1 cellular context compared by ENCODE assay signal in genomic region chr11:102452461-102453285, GRCh38.
TF ChIP-seq lines count a peak whose summit lies in the region.

TMEM123 (minus strand) TSS chr11:102452765; CDS start chr11:102452623, 142 bp downstream.

TF ChIP-seq in HepG2, 621 proteins besides CTCF, POLR2A, EP300 and RAD21 (continued from another document and continues in another):
- peak; percentile 38 for TF ChIP-seq AHDC1 (CRISPR knock-in tag; IDR thresholded peaks at IDR 0.05; ENCODE audit: borderline replicate concordance)
- TF ChIP-seq ZNF160 (CRISPR knock-in tag; IDR thresholded peaks at IDR 0.05) = 0 out of 2 replicates have a peak, but pooled peaks have one; percentile 32
- no peak; the same call in 1 of the 2 replicates for TF ChIP-seq THAP8 (CRISPR knock-in tag; IDR thresholded peaks at IDR 0.05; ENCODE audit: borderline replicate concordance)
- peak; percentile 16; the same call in 1 of the 2 replicates for TF ChIP-seq ZNF121 (CRISPR knock-in tag; IDR thresholded peaks at IDR 0.05)
- TF ChIP-seq ZNF572 (CRISPR knock-in tag; IDR thresholded peaks at IDR 0.05) = no peak
- peak; percentile 43; the same call in 1 of the 2 replicates for TF ChIP-seq RXRA (CRISPR knock-in tag; IDR thresholded peaks at IDR 0.05)
- TF ChIP-seq ZBTB26 (CRISPR knock-in tag; IDR thresholded peaks at IDR 0.05; ENCODE audit: borderline replicate concordance) = peak; percentile 69; the same call in 1 of the 2 replicates
- TF ChIP-seq ZNF609 (CRISPR knock-in tag; IDR thresholded peaks at IDR 0.05; ENCODE audit: borderline replicate concordance) = peak; percentile 67
- no peak for TF ChIP-seq HOXD1 (CRISPR knock-in tag; IDR thresholded peaks at IDR 0.05)
- no peak for TF ChIP-seq ZNF367 (CRISPR knock-in tag; IDR thresholded peaks at IDR 0.05; ENCODE audit: borderline replicate concordance)
- no peak for TF ChIP-seq SIX4 (CRISPR knock-in tag; IDR thresholded peaks at IDR 0.05)
- TF ChIP-seq GMEB1 (CRISPR knock-in tag; IDR thresholded peaks at IDR 0.05; ENCODE audit: borderline replicate concordance) = peak; percentile 46; the same call in 1 of the 2 replicates
- TF ChIP-seq DRAP1 (CRISPR knock-in tag; IDR thresholded peaks at IDR 0.05) = peak; percentile 51; the same call in 1 of the 2 replicates
- peak; percentile 85 for TF ChIP-seq TOPORS (CRISPR knock-in tag; IDR thresholded peaks at IDR 0.05)
- no peak for TF ChIP-seq SOX13 (IDR thresholded peaks at IDR 0.05)
- peak in 1 of 2 experiments; percentile 41; a peak in 1 of 4 replicates for TF ChIP-seq SOX13 (CRISPR knock-in tag; conservative IDR thresholded peaks at IDR 0.05 in 1 of 2, IDR thresholded peaks at IDR 0.05 in 1 of 2)
- TF ChIP-seq ZFP90 (CRISPR knock-in tag; IDR thresholded peaks at IDR 0.05; ENCODE audit: borderline replicate concordance) = peak; percentile 34; the same call in 1 of the 2 replicates
- TF ChIP-seq ZNF7 (CRISPR knock-in tag; IDR thresholded peaks at IDR 0.05) = no peak
- no peak for TF ChIP-seq ZSCAN12 (CRISPR knock-in tag; IDR thresholded peaks at IDR 0.05)
- TF ChIP-seq HNRNPK (IDR thresholded peaks at IDR 0.05; ENCODE audit: low read depth, low read length, poor library complexity, severe bottlenecking) = peak; percentile 85
- peak; percentile 44; the same call in 1 of the 2 replicates for TF ChIP-seq KDM2A (CRISPR knock-in tag; IDR thresholded peaks at IDR 0.05; ENCODE audit: borderline replicate concordance, low read depth)
- no peak for TF ChIP-seq ZNF143 (CRISPR knock-in tag; IDR thresholded peaks at IDR 0.05)
- peak; percentile 12; the same call in 1 of the 2 replicates for TF ChIP-seq MIER3 (CRISPR knock-in tag; IDR thresholded peaks at IDR 0.05; ENCODE audit: borderline replicate concordance)
- peak; percentile 48 for TF ChIP-seq ERF (CRISPR knock-in tag; IDR thresholded peaks at IDR 0.05)
- TF ChIP-seq ARNT2 (CRISPR knock-in tag; IDR thresholded peaks at IDR 0.05; ENCODE audit: low read depth) = no peak
- TF ChIP-seq ZNF678 (CRISPR knock-in tag; IDR thresholded peaks at IDR 0.05) = no peak
- peak; percentile 85 for TF ChIP-seq AFF4 (CRISPR knock-in tag; IDR thresholded peaks at IDR 0.05)
- 0 out of 2 replicates have a peak, but pooled peaks have one; percentile 20 for TF ChIP-seq ZNF142 (CRISPR knock-in tag; IDR thresholded peaks at IDR 0.05)
